ENCODE assay signal across 26 cellular contexts in genomic region chr1:69455718-69456117, GRCh38.
"Had no signal": no experiment of that assay in that cellular context is flagged by ENCODE, and none has a peak within 500 bp of the region (broad histone marks: within the 10 kb centered on the region; RNA-seq: fewer than 3 reads in every experiment).

No MANE protein-coding gene starts in this region.

- H3K27ac ChIP-seq: left ventricle myocardium inferior, neural progenitor cell, neutrophil, ovary, right atrium auricular region, skin epidermis, stomach, testis, thyroid gland, transverse colon, upper lobe of left lung, vagina had no signal

- H3K4me3 ChIP-seq: left ventricle myocardium inferior, lung, neural progenitor cell, ovary, right atrium auricular region, skin epidermis, stomach, testis, thyroid gland, transverse colon, upper lobe of left lung, vagina had no signal

- H3K9me3 ChIP-seq: left ventricle myocardium inferior, neutrophil, ovary, right atrium auricular region, stomach, testis, thyroid gland, transverse colon, upper lobe of left lung, vagina had no signal

- H2AFZ ChIP-seq: neural progenitor cell had no signal

- H3K9ac ChIP-seq: neural progenitor cell had no signal

- H3K27me3 ChIP-seq: neural progenitor cell, neutrophil, ovary, right atrium auricular region, stomach, testis, thyroid gland, transverse colon, upper lobe of left lung, vagina had no signal

- H3K4me1 ChIP-seq: left ventricle myocardium inferior, neural progenitor cell, right atrium auricular region, stomach, testis, thyroid gland, transverse colon, upper lobe of left lung, vagina had no signal

- ATAC-seq: natural killer cell; sciatic nerve; stimulated activated naive B cell treated with anti-CD40 and anti-IgM and Interleukin-4, amounts not matched to agents 10 μg/mL and 1 μg/mL and 100 μg/mL, for 72 hours; stimulated activated naive CD8-positive, alpha-beta T cell treated with anti-CD3 and anti-CD28 coated beads, Interleukin-15, Interleukin-2, amounts not matched to agents 100 U/mL and 50 U/mL, for 24 hours had no signal

- H3K4me2 ChIP-seq: neural progenitor cell had no signal

- DNase-seq: islet precursor cell; left ventricle myocardium inferior; mesendoderm; naive B cell; natural killer cell; nephron progenitor cell; occipital lobe; ovary; stimulated activated CD4-positive, alpha-beta T cell treated with anti-CD3 and anti-CD28 coated beads, Interleukin-12 subunit alpha, Interleukin-12 subunit beta, amount 100 ng/mL, for 4 hours; stimulated activated CD4-positive, alpha-beta T cell treated with anti-CD3 and anti-CD28 coated beads, Interleukin-15, amount 100 ng/mL, for 24 hours; stimulated activated CD4-positive, alpha-beta T cell treated with anti-CD3 and anti-CD28 coated beads, Interleukin-2, amount 100 ng/mL, for 24 hours; stimulated activated CD4-positive, alpha-beta T cell treated with anti-CD3 and anti-CD28 coated beads, Interleukin-4, amount 100 ng/mL, for 1 hour; stimulated activated naive B cell treated with anti-CD40 and anti-IgM and Interleukin-4, amounts not matched to agents 10 μg/mL and 1 μg/mL and 100 μg/mL, for 72 hours; stimulated activated naive CD8-positive, alpha-beta T cell treated with anti-CD3 and anti-CD28 coated beads, Interleukin-15, Interleukin-2, amounts not matched to agents 100 U/mL and 50 U/mL, for 24 hours; stomach; testis; thyroid gland; transverse colon; upper lobe of left lung had no signal

- H3K36me3 ChIP-seq: left ventricle myocardium inferior, neural progenitor cell, neutrophil, ovary, right atrium auricular region, stomach, thyroid gland, transverse colon, upper lobe of left lung, vagina had no signal
